ENCODE assay signal across 4 cellular contexts in genomic region chr12:27517532-27517931, GRCh38.
TF ChIP-seq lines count a peak whose summit lies in the region.

No MANE protein-coding gene starts in this region.

TF ChIP-seq in SK-N-SH treated with all-trans-retinoic acid at 6 μM for 48 hours, 23 proteins besides CTCF, POLR2A, EP300 and RAD21:
- TF ChIP-seq GLIS3 (CRISPR knock-in tag; IDR thresholded peaks at IDR 0.05) (no peak), PPARA (CRISPR knock-in tag; IDR thresholded peaks at IDR 0.05; ENCODE audit: borderline replicate concordance) (no peak), SNAI2 (CRISPR knock-in tag; IDR thresholded peaks at IDR 0.05) (no peak), CSDC2 (CRISPR knock-in tag; IDR thresholded peaks at IDR 0.05) (no peak), ZNF8 (CRISPR knock-in tag; IDR thresholded peaks at IDR 0.05) (no peak), ZNF70 (CRISPR knock-in tag; IDR thresholded peaks at IDR 0.05) (no peak), OSR1 (CRISPR knock-in tag; IDR thresholded peaks at IDR 0.05) (no peak), CSRNP3 (CRISPR knock-in tag; IDR thresholded peaks at IDR 0.05) (no peak), ISL1 (CRISPR knock-in tag; IDR thresholded peaks at IDR 0.05) (peak; percentile 47), BACH2 (CRISPR knock-in tag; IDR thresholded peaks at IDR 0.05; ENCODE audit: borderline replicate concordance) (no peak), ZC3H10 (CRISPR knock-in tag; IDR thresholded peaks at IDR 0.05) (peak; percentile 33; the same call in 1 of the 2 replicates)
TF ChIP-seq in SK-N-SH treated with all-trans-retinoic acid at 6 μM for 48 hours: peak in this region for 2.

TF ChIP-seq in SK-N-SH, 30 proteins besides CTCF, POLR2A, EP300 and RAD21:
- TF ChIP-seq TEAD4 (IDR thresholded peaks at IDR 0.05; ENCODE audit: borderline replicate concordance, insufficient read depth) = no peak
- TF ChIP-seq YY1 (IDR thresholded peaks at IDR 0.05; ENCODE audit: low read depth) = no peak
- TF ChIP-seq MXI1 (IDR thresholded peaks at IDR 0.05; ENCODE audit: low read depth, low read length) = no peak
- TF ChIP-seq NRF1 (IDR thresholded peaks at IDR 0.05; ENCODE audit: low read depth, low read length) = no peak
- TF ChIP-seq MEF2A (IDR thresholded peaks at IDR 0.05; ENCODE audit: borderline replicate concordance, low read depth) = no peak
- TF ChIP-seq FOSL2 (IDR thresholded peaks at IDR 0.05; ENCODE audit: borderline replicate concordance, low read depth) = no peak
- TF ChIP-seq REST (IDR thresholded peaks at IDR 0.05; ENCODE audit: low read depth, low read length) = no peak
- TF ChIP-seq SMC3 (IDR thresholded peaks at IDR 0.05; ENCODE audit: low read depth, low read length) = no peak
- TF ChIP-seq USF2 (IDR thresholded peaks at IDR 0.05; ENCODE audit: borderline replicate concordance, low read depth, low read length) = no peak
- TF ChIP-seq JUND (IDR thresholded peaks at IDR 0.05) = no peak
- no peak for TF ChIP-seq PBX3 (IDR thresholded peaks at IDR 0.05)
- no peak for TF ChIP-seq TCF12 (IDR thresholded peaks at IDR 0.05)
- TF ChIP-seq EZH2phosphoT487 (IDR thresholded peaks at IDR 0.05; ENCODE audit: borderline replicate concordance, low read depth) = no peak

TF ChIP-seq in K562, 482 proteins besides CTCF, POLR2A, EP300 and RAD21:
- TF ChIP-seq TARDBP (IDR thresholded peaks at IDR 0.05) (no peak), ZNF316 (IDR thresholded peaks at IDR 0.05) (peak; percentile 63), TEAD4 (IDR thresholded peaks at IDR 0.05; ENCODE audit: low read length) (no peak), TEAD4 (CRISPR knock-in tag; IDR thresholded peaks at IDR 0.05; ENCODE audit: borderline replicate concordance) (no peak), C11orf30 (IDR thresholded peaks at IDR 0.05; ENCODE audit: low read depth) (peak; percentile 52), FOXK2 (conservative IDR thresholded peaks at IDR 0.05 in 1 of 2, IDR thresholded peaks at IDR 0.05 in 1 of 2; ENCODE audit: low read depth in 2 of 2) (no peak), MAFG (tag; conservative IDR thresholded peaks at IDR 0.05) (peak; percentile 57; the same call in 1 of the 2 replicates)

TF ChIP-seq in WTC11, 78 proteins besides CTCF, POLR2A, EP300 and RAD21:
- TF ChIP-seq KAT7 (CRISPR knock-in tag; IDR thresholded peaks at IDR 0.05; ENCODE audit: borderline replicate concordance) (no peak), NFE2L1 (CRISPR knock-in tag; IDR thresholded peaks at IDR 0.05) (no peak), TEAD4 (CRISPR knock-in tag; IDR thresholded peaks at IDR 0.05) (no peak), FOXP4 (CRISPR knock-in tag; IDR thresholded peaks at IDR 0.05) (no peak), ZMAT4 (CRISPR knock-in tag; IDR thresholded peaks at IDR 0.05) (no peak), SMAD4 (CRISPR knock-in tag; IDR thresholded peaks at IDR 0.05) (no peak), SMAD3 (CRISPR knock-in tag; IDR thresholded peaks at IDR 0.05; ENCODE audit: borderline replicate concordance) (no peak), MYBL2 (CRISPR knock-in tag; IDR thresholded peaks at IDR 0.05) (no peak), CDX4 (CRISPR knock-in tag; IDR thresholded peaks at IDR 0.05; ENCODE audit: borderline replicate concordance) (no peak), FOXP1 (CRISPR knock-in tag; IDR thresholded peaks at IDR 0.05; ENCODE audit: borderline replicate concordance) (no peak), FOXJ3 (CRISPR knock-in tag; IDR thresholded peaks at IDR 0.05; ENCODE audit: borderline replicate concordance) (no peak), MAX (CRISPR knock-in tag; IDR thresholded peaks at IDR 0.05) (no peak)
